Comparison of ENCODE assay signal across 1 cellular context in genomic region chr2:147989809-147990403, GRCh38.
TF ChIP-seq lines count a peak whose summit lies in the region.

No MANE protein-coding gene starts in this region.

TF ChIP-seq in IMR-90, 13 proteins besides CTCF, POLR2A, EP300 and RAD21:
- no peak for TF ChIP-seq BHLHE40 (IDR thresholded peaks at IDR 0.05; ENCODE audit: low read depth, low read length)
- no peak for TF ChIP-seq CEBPB (IDR thresholded peaks at IDR 0.05; ENCODE audit: low read depth, low read length)
- TF ChIP-seq SMC3 (IDR thresholded peaks at IDR 0.05; ENCODE audit: low read depth, low read length), result peak; percentile 98
- no peak for TF ChIP-seq USF2 (IDR thresholded peaks at IDR 0.05; ENCODE audit: low read depth, low read length)
- TF ChIP-seq FOS (IDR thresholded peaks at IDR 0.05; ENCODE audit: low read depth, low read length), result no peak
- TF ChIP-seq RFX5 (IDR thresholded peaks at IDR 0.05; ENCODE audit: low read depth, low read length), result no peak
